ENCODE assay signal across 8 cellular contexts in the genomic region with DNA sequence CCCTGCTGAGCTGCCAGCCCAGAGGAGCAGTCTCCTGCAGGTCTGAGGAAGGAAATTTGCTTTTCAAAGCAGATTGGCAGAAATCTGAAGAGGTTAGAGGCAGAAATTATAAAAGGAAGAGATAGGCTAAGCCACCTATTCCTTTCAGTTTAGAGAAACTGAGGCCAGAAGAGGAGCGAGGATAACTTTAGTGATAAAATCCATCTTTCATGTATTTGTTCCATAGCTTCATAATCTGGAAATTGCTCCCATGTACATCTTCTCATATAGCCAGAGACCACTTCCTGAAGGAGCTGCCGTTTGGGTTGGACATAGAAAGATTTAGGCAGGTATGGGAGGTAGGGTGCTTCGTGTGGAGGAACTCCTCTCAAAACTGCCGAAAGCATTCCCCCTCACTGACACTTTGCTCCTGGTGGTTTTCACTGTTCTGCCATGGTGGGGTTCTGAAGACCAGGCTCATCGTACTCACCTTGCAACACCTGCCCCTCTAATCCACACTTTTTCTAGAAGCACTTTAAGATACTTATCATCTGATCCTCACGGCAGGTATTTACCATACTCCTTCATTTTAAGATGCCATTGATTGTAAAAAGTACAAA. TPM values are rescaled to one million over a fixed set of nuclear protein-coding genes. Genes with fewer than 3 reads are reported as not detected.
DNase-seq lines count a peak whose midpoint lies in the region; ATAC-seq and TF ChIP-seq lines count a peak whose summit lies in the region.

No MANE protein-coding gene starts in this region.

- H3K4me3 ChIP-seq in DND-41 (ENCODE audit: low read depth in 1 of 2, low read length in 2 of 2) (peak overlapping the region in 1 of 2 experiments; percentile 59; a peak in 2 of 4 replicates), OCI-LY1 (ENCODE audit: low read depth, low read length, poor library complexity, severe bottlenecking) (peak overlapping the region; percentile 59), endodermal cell (ENCODE audit: low read length) (peak overlapping the region; percentile 79), parathyroid adenoma (ENCODE audit: low read depth, low read length) (peak overlapping the region; percentile 32)

- H3K27me3 Mint-ChIP-seq in endodermal cell (ENCODE audit: insufficient read depth) = no peaks in the 10 kb centered on the region

- H3K36me3 Mint-ChIP-seq in endodermal cell (ENCODE audit: low read depth) = no peaks in the 10 kb centered on the region

- H3K4me1 ChIP-seq in DND-41 (ENCODE audit: insufficient read depth, low read length) (peaks cover 34% of the 10 kb centered on the region), OCI-LY1 (ENCODE audit: insufficient read depth, low read length, severe bottlenecking) (peaks cover 54% of the 10 kb centered on the region), endodermal cell (ENCODE audit: control insufficient read depth, insufficient read depth, low read length) (peaks cover 3% of the 10 kb centered on the region), parathyroid adenoma (no peaks in the 10 kb centered on the region)

- peaks cover 35% of the 10 kb centered on the region for H3K4me1 Mint-ChIP-seq in endodermal cell

- H3K36me3 ChIP-seq in DND-41 (ENCODE audit: insufficient read depth, low read length) (peaks cover 2% of the 10 kb centered on the region), OCI-LY1 (ENCODE audit: insufficient read depth, low read length) (no peaks in the 10 kb centered on the region), endodermal cell (ENCODE audit: control insufficient read depth, insufficient read depth, low read length) (no peaks in the 10 kb centered on the region), parathyroid adenoma (ENCODE audit: control insufficient read depth, insufficient read depth, low read length) (no peaks in the 10 kb centered on the region)

- peak overlapping the region; percentile 16 for H3K27ac Mint-ChIP-seq in endodermal cell

- no peaks in the 10 kb centered on the region for H3F3A ChIP-seq in OCI-LY1 (ENCODE audit: insufficient read depth, low read length)

- H3K4me2 ChIP-seq in DND-41 (ENCODE audit: insufficient read depth, low read length) = peak overlapping the region; percentile 86
- peak overlapping the region; percentile 93 for H3K4me2 ChIP-seq in OCI-LY1 (ENCODE audit: low read length)
- H3K4me2 ChIP-seq in parathyroid adenoma (ENCODE audit: low read length) = peak overlapping the region; percentile 71

- H3K9me3 Mint-ChIP-seq in endodermal cell = no peaks in the 10 kb centered on the region

- H3K4me3 Mint-ChIP-seq in endodermal cell = peak overlapping the region; percentile 92

- H2AFZ ChIP-seq in DND-41 (ENCODE audit: low read depth, low read length) (peak overlapping the region; percentile 97), OCI-LY1 (ENCODE audit: low read length) (peak overlapping the region; percentile 44), parathyroid adenoma (peak overlapping the region; percentile 88)

- H3K79me2 ChIP-seq in DND-41 (ENCODE audit: insufficient read depth, low read length) (peaks cover 43% of the 10 kb centered on the region), OCI-LY1 (ENCODE audit: insufficient read depth, low read length) (peaks cover 34% of the 10 kb centered on the region), parathyroid adenoma (peaks cover 16% of the 10 kb centered on the region)

- DNase-seq in DND-41 = no peak
- DNase-seq in endodermal cell = peak; percentile 50
- DNase-seq in left colon = no peak
- no peak for DNase-seq in middle frontal gyrus (ENCODE audit: extremely low spot score, low spot score)
- no peak for DNase-seq in A172 (ENCODE audit: low spot score)

- peak overlapping the region; percentile 55 for H3K9ac ChIP-seq in DND-41 (ENCODE audit: low read depth, low read length)
- peak overlapping the region; percentile 67 for H3K9ac ChIP-seq in OCI-LY1 (ENCODE audit: low read length)
- H3K9ac ChIP-seq in endodermal cell (ENCODE audit: extremely low read depth, low read length, poor library complexity, severe bottlenecking) = peak overlapping the region; percentile 13
- H3K9ac ChIP-seq in parathyroid adenoma = no peak overlapping the region

- ATAC-seq in DND-41 (ENCODE audit: insufficient read depth, low read depth) (no peak), left colon (no peak), GM21528 (IDR thresholded peaks at IDR 0.05; ENCODE audit: low FRiP score, unreplicated experiment) (no peak)

- H3K9me3 ChIP-seq in DND-41 (ENCODE audit: insufficient read depth, low read length, severe bottlenecking) (no peaks in the 10 kb centered on the region), OCI-LY1 (ENCODE audit: low read length) (no peaks in the 10 kb centered on the region), endodermal cell (ENCODE audit: control insufficient read depth, low read length) (no peaks in the 10 kb centered on the region), parathyroid adenoma (ENCODE audit: control insufficient read depth, low read length) (no peaks in the 10 kb centered on the region)

- no peaks in the 10 kb centered on the region for H3K27me3 ChIP-seq in DND-41 (ENCODE audit: insufficient read depth, low read length, poor library complexity)
- no peaks in the 10 kb centered on the region for H3K27me3 ChIP-seq in OCI-LY1 (ENCODE audit: insufficient read depth, low read length)
- no peaks in the 10 kb centered on the region for H3K27me3 ChIP-seq in endodermal cell (ENCODE audit: control insufficient read depth, insufficient read depth, low read length, poor library complexity, severe bottlenecking)
- no peaks in the 10 kb centered on the region for H3K27me3 ChIP-seq in parathyroid adenoma (ENCODE audit: control insufficient read depth, insufficient read depth, low read length)

- 36 to 54% methylated on average over 4 to 6 of the region's 6 CpGs for WGBS in endodermal cell (ENCODE audit: insufficient coverage in 1 of 2, insufficient read length in 1 of 2), 2 experiments

- intact Hi-C loops in left colon (cut with DNase I, micrococcal nuclease) = no loop called here

- H3K9me2 ChIP-seq in OCI-LY1 (ENCODE audit: low read depth, low read length) = no peaks in the 10 kb centered on the region

- peak overlapping the region; percentile 79 for H3K27ac ChIP-seq in DND-41 (ENCODE audit: low read length)
- H3K27ac ChIP-seq in OCI-LY1 (ENCODE audit: low read depth, low read length, poor library complexity, severe bottlenecking) = peak overlapping the region; percentile 33
- no peak overlapping the region for H3K27ac ChIP-seq in endodermal cell (ENCODE audit: low read depth, low read length)
- H3K27ac ChIP-seq in parathyroid adenoma = peak overlapping the region; percentile 36

- TF ChIP-seq CTCF in DND-41 (IDR thresholded peaks at IDR 0.05; ENCODE audit: borderline replicate concordance, extremely low read depth, low read length, poor library complexity, severe bottlenecking) = no peak
- no peak for TF ChIP-seq CTCF in OCI-LY1 (IDR thresholded peaks at IDR 0.05; ENCODE audit: low read length)
- no peak for TF ChIP-seq CTCF in endodermal cell (conservative IDR thresholded peaks at IDR 0.05)
- no peak for TF ChIP-seq CTCF in parathyroid adenoma (IDR thresholded peaks at IDR 0.05)

- H4K20me1 ChIP-seq in DND-41 (ENCODE audit: insufficient read depth, low read length) = peaks cover 25% of the 10 kb centered on the region
- H4K20me1 ChIP-seq in OCI-LY1 (ENCODE audit: insufficient read depth, low read length) = no peaks in the 10 kb centered on the region

RNA-seq across cellular contexts. Expression of a gene that starts 0.7 kb away (rescaled TPM):
- total RNA-seq in endodermal cell = 10 to 100 TPM; 61.9 to 70.5 TPM
- 30.6 TPM for polyA plus RNA-seq in endodermal cell (2013, experiment 1 of 2)
- 30.1 TPM for polyA plus RNA-seq in endodermal cell (2013, experiment 2 of 2)
- 10 to 100 TPM; 63.5 to 67.9 TPM for total RNA-seq in left colon
- 52.2 and 53.3 TPM in 2 replicates for total RNA-seq in A172 (2014; rRNA removed; shearing (Covaris generic))

Comparison
In these comparisons a context has a peak if more than half of its experiments do, and no peak if none do; other contexts are left out.
1. H2AFZ ChIP-seq: peak in every context shown above with its lines; median percentile 97 in DND-41; 88 in parathyroid adenoma; 44 in OCI-LY1.